ENCODE assay signal across 17 cellular contexts in the genomic region with DNA sequence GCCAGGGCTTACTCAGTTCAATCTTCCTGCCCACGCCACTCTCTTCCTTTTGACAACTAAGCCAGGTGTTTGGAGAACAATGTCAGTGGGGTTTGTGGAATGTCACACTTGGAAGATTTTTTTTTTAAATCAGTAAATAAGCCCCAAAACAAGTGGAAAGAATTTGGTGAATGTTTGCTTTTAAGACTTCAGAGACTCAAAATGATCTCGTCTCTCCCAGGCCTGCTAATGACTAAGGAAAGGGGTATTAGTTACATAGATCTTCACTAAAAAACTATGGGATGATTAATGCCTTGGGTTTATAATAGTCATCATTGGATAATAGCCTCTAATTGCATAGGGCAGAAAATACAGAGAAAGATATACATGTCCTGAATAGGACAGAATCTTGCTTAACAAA.
DNase-seq lines count a peak whose midpoint lies in the region; ATAC-seq and TF ChIP-seq lines count a peak whose summit lies in the region.
"Had no signal": no experiment of that assay in that cellular context is flagged by ENCODE, and none has a peak within 500 bp of the region (broad histone marks: within the 10 kb centered on the region; RNA-seq: fewer than 3 reads in every experiment).

No MANE protein-coding gene starts in this region.

- H3K9ac ChIP-seq in mesendoderm (ENCODE audit: low read length): no peak overlapping the region

- no peak overlapping the region for H4K8ac ChIP-seq in mesendoderm (ENCODE audit: low read depth, low read length)

- no peak overlapping the region for H3K4ac ChIP-seq in mesendoderm (ENCODE audit: low read depth, low read length)

- H3K56ac ChIP-seq in mesendoderm (ENCODE audit: low read length): no peak overlapping the region

- no peaks in the 10 kb centered on the region for H3K79me2 ChIP-seq in mesendoderm (ENCODE audit: control insufficient read depth, insufficient read depth, low read length)

- H3K18ac ChIP-seq in mesendoderm (ENCODE audit: low read length): no peak overlapping the region

- DNase-seq in AG08395 (ENCODE audit: low spot score) (peak; percentile 32), HT1080 (ENCODE audit: low read depth) (peak; percentile 44), epithelial cell of esophagus (ENCODE audit: low read depth) (peak; percentile 70), mesendoderm (peak; percentile 75), hippocampal formation (lab: John Stamatoyannopoulos, UW) (no peak), adrenal gland (no peak), esophagus muscularis mucosa (ENCODE audit: extremely low spot score) (no peak)
- DNase-seq: COR-L47, DMS53, GDM1, KG1, NCI-H1105, NCI-H187 treated with DMSO at 0.1 percent for 48 hours, NCI-H2171 treated with DMSO at 0.1 percent for 48 hours, Peyer's patch, SHP77 treated with DMSO at 0.1 percent for 48 hours had no signal

- H3K4me3 ChIP-seq in epithelial cell of esophagus (ENCODE audit: low read length) (no peak overlapping the region), mesendoderm (ENCODE audit: low read length) (no peak overlapping the region), adrenal gland (no peak overlapping the region), esophagus muscularis mucosa (no peak overlapping the region)
- H3K4me3 ChIP-seq: Peyer's patch had no signal

- no peak overlapping the region for H3K23ac ChIP-seq in mesendoderm (ENCODE audit: low read length)

- no peak for ATAC-seq in HG02678 (IDR thresholded peaks at IDR 0.05; ENCODE audit: unreplicated experiment)

- H3K27ac ChIP-seq in mesendoderm (ENCODE audit: low read depth, low read length) (no peak overlapping the region), adrenal gland (no peak overlapping the region), esophagus muscularis mucosa (replicated peaks in 1 of 4) (no peak overlapping the region)
- H3K27ac ChIP-seq: Peyer's patch had no signal

- H3K4me2 ChIP-seq in mesendoderm (ENCODE audit: low read length): no peak overlapping the region

- H3K79me1 ChIP-seq in mesendoderm (ENCODE audit: low read length): no peaks in the 10 kb centered on the region

- TF ChIP-seq CTCF in epithelial cell of esophagus (IDR thresholded peaks at IDR 0.05; ENCODE audit: insufficient read depth, low read depth, low read length, missing control alignments) (no peak), adrenal gland (IDR thresholded peaks at IDR 0.05) (no peak), esophagus muscularis mucosa (IDR thresholded peaks at IDR 0.05) (no peak)

- no peak overlapping the region for H4K5ac ChIP-seq in mesendoderm (ENCODE audit: low read length)

- no CpG with 5 or more reads among the region's 2 CpGs for WGBS in mesendoderm (ENCODE audit: extremely low coverage, insufficient coverage, low lambda C conversion rate)
- 56 to 69% (median 59%) methylated on average over 2 of the region's 2 CpGs for WGBS in adrenal gland, 4 donors
- WGBS in esophagus muscularis mucosa: 74% methylated on average over 2 of the region's 2 CpGs

- H3K27me3 ChIP-seq in mesendoderm (ENCODE audit: insufficient read depth, low read length, poor library complexity) (no peaks in the 10 kb centered on the region), adrenal gland (no peaks in the 10 kb centered on the region), esophagus muscularis mucosa (no peaks in the 10 kb centered on the region)
- H3K27me3 ChIP-seq: Peyer's patch had no signal

- H2BK15ac ChIP-seq in mesendoderm (replicated peaks; ENCODE audit: low read depth): no peak overlapping the region

- H2AK5ac ChIP-seq in mesendoderm (ENCODE audit: low read length): no peak overlapping the region

- H2BK120ac ChIP-seq in mesendoderm (ENCODE audit: low read depth, low read length): no peak overlapping the region

- TF ChIP-seq POLR2A in adrenal gland (IDR thresholded peaks at IDR 0.05) (no peak), esophagus muscularis mucosa (IDR thresholded peaks at IDR 0.05; ENCODE audit: low read depth) (no peak)

- H2BK5ac ChIP-seq in mesendoderm (ENCODE audit: low read length): no peak overlapping the region

- no peaks in the 10 kb centered on the region for H3K9me3 ChIP-seq in adrenal gland (replicated peaks in 1 of 3)
- no peaks in the 10 kb centered on the region for H3K9me3 ChIP-seq in esophagus muscularis mucosa
- H3K9me3 ChIP-seq: Peyer's patch had no signal

- TF ChIP-seq EP300 in esophagus muscularis mucosa (IDR thresholded peaks at IDR 0.05): no peak

- H3K4me1 ChIP-seq in mesendoderm (ENCODE audit: control insufficient read depth, low read depth, low read length): no peaks in the 10 kb centered on the region
- H3K4me1 ChIP-seq in adrenal gland (replicated peaks in 1 of 2): no peaks in the 10 kb centered on the region
- H3K4me1 ChIP-seq in esophagus muscularis mucosa: no peaks in the 10 kb centered on the region
- H3K4me1 ChIP-seq: Peyer's patch had no signal

- intact Hi-C loops in adrenal gland (cut with DNase I) (no loop called here), esophagus muscularis mucosa (cut with DNase I) (no loop called here)

- H3K36me3 ChIP-seq in mesendoderm (ENCODE audit: control insufficient read depth, insufficient read depth, low read length) (no peaks in the 10 kb centered on the region), adrenal gland (replicated peaks in 1 of 2) (no peaks in the 10 kb centered on the region), esophagus muscularis mucosa (no peaks in the 10 kb centered on the region)
- H3K36me3 ChIP-seq: Peyer's patch had no signal

Comparison
In these comparisons a context has a peak if more than half of its experiments do, and no peak if none do; other contexts are left out.
1. DNase-seq: peak in AG08395 (single experiment), HT1080 (single experiment), epithelial cell of esophagus (single experiment) and mesendoderm (single experiment); none in hippocampal formation (0 of 2), adrenal gland (0 of 7) and esophagus muscularis mucosa (single experiment).